ENCODE assay signal across 1 cellular context in the genomic region with DNA sequence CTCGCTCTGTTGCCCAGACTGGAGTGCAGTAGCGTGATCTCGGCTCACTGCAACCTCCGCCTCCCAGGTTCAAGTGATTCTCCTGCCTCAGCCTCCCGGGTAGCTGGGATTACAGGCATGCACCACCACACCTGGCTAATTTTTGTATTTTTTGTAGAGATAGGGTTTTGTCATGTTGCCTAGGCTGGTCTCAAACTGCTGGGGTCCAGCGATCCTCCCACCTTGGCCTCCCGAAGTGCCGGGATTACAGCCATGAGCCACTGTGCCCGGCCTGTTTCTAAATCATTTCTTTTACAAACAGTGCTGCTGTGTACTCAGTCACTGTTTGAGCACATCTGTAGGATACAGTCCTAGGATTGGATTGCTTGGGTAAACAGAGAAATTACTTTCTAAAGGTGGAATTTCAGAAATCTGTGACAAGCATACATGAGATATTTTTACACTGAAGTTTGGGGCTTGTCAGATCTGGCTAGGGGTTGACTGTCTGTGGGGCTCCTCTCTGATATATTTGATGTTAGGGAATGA.
TF ChIP-seq lines count a peak whose summit lies in the region.

No MANE protein-coding gene starts in this region.

TF ChIP-seq in HepG2, 621 proteins besides CTCF, POLR2A, EP300 and RAD21 (continued from another document):
- TF ChIP-seq, protein P1, sequence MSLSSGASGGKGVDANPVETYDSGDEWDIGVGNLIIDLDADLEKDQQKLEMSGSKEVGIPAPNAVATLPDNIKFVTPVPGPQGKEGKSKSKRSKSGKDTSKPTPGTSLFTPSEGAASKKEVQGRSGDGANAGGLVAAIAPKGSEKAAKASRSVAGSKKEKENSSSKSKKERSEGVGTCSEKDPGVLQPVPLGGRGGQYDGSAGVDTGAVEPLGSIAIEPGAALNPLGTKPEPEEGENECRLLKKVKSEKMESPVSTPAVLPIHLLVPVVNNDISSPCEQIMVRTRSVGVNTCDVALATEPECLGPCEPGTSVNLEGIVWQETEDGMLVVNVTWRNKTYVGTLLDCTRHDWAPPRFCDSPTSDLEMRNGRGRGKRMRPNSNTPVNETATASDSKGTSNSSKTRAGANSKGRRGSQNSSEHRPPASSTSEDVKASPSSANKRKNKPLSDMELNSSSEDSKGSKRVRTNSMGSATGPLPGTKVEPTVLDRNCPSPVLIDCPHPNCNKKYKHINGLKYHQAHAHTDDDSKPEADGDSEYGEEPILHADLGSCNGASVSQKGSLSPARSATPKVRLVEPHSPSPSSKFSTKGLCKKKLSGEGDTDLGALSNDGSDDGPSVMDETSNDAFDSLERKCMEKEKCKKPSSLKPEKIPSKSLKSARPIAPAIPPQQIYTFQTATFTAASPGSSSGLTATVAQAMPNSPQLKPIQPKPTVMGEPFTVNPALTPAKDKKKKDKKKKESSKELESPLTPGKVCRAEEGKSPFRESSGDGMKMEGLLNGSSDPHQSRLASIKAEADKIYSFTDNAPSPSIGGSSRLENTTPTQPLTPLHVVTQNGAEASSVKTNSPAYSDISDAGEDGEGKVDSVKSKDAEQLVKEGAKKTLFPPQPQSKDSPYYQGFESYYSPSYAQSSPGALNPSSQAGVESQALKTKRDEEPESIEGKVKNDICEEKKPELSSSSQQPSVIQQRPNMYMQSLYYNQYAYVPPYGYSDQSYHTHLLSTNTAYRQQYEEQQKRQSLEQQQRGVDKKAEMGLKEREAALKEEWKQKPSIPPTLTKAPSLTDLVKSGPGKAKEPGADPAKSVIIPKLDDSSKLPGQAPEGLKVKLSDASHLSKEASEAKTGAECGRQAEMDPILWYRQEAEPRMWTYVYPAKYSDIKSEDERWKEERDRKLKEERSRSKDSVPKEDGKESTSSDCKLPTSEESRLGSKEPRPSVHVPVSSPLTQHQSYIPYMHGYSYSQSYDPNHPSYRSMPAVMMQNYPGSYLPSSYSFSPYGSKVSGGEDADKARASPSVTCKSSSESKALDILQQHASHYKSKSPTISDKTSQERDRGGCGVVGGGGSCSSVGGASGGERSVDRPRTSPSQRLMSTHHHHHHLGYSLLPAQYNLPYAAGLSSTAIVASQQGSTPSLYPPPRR (CRISPR knock-in tag; IDR thresholded peaks at IDR 0.05; ENCODE audit: borderline replicate concordance), result peak; percentile 80
- TF ChIP-seq, protein P2, sequence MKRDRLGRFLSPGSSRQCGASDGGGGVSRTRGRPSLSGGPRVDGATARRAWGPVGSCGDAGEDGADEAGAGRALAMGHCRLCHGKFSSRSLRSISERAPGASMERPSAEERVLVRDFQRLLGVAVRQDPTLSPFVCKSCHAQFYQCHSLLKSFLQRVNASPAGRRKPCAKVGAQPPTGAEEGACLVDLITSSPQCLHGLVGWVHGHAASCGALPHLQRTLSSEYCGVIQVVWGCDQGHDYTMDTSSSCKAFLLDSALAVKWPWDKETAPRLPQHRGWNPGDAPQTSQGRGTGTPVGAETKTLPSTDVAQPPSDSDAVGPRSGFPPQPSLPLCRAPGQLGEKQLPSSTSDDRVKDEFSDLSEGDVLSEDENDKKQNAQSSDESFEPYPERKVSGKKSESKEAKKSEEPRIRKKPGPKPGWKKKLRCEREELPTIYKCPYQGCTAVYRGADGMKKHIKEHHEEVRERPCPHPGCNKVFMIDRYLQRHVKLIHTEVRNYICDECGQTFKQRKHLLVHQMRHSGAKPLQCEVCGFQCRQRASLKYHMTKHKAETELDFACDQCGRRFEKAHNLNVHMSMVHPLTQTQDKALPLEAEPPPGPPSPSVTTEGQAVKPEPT (CRISPR knock-in tag; IDR thresholded peaks at IDR 0.05; ENCODE audit: low read depth), result peak; percentile 63; the same call in 1 of the 2 replicates
- TF ChIP-seq HMG20A (CRISPR knock-in tag; IDR thresholded peaks at IDR 0.05; ENCODE audit: borderline replicate concordance) (peak; percentile 92), GATAD2A (CRISPR knock-in tag; IDR thresholded peaks at IDR 0.05) (peak; percentile 45; the same call in 1 of the 2 replicates), SOX5 (CRISPR knock-in tag; IDR thresholded peaks at IDR 0.05; ENCODE audit: borderline replicate concordance) (0 out of 2 replicates have a peak, but pooled peaks have one; percentile 28), HDAC1 (CRISPR knock-in tag; IDR thresholded peaks at IDR 0.05) (0 out of 2 replicates have a peak, but pooled peaks have one; percentile 33), NFIC (IDR thresholded peaks at IDR 0.05; ENCODE audit: low read length) (0 out of 2 replicates have a peak, but pooled peaks have one; percentile 56), HHEX (CRISPR knock-in tag; IDR thresholded peaks at IDR 0.05) (peak; percentile 94), CEBPG (CRISPR knock-in tag; IDR thresholded peaks at IDR 0.05) (peak; percentile 33; the same call in 1 of the 2 replicates), SAP130 (CRISPR knock-in tag; IDR thresholded peaks at IDR 0.05; ENCODE audit: low read depth) (peak; percentile 31; the same call in 1 of the 2 replicates)
- TF ChIP-seq, protein P3, sequence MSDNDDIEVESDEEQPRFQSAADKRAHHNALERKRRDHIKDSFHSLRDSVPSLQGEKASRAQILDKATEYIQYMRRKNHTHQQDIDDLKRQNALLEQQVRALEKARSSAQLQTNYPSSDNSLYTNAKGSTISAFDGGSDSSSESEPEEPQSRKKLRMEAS (IDR thresholded peaks at IDR 0.05), result 0 out of 2 replicates have a peak, but pooled peaks have one; percentile 12
TF ChIP-seq in HepG2: peak in this region for 41; not testable (repeated sequence) for 580.
